ENCODE assay signal across 20 cellular contexts in the genomic region with DNA sequence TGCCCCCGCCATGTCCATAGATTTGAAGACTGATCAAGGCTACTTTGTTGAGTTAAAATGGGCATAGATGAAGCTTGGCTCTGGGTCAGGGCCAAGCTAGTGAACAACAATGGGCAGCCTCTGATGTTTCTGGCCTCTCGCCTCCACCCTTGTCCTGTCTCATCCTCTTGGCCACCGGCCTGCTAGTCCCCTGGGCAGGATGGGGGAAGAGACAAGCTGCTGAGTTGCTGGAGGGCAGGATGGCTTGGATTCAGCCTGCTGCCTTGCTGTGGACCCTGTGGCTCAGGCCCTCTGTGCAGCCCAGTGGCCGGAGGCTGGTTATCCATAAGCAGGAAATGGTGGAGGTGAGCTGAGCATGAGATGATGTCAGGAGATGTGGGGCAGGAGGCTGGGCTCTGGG.
DNase-seq lines count a peak whose midpoint lies in the region; ATAC-seq and TF ChIP-seq lines count a peak whose summit lies in the region.
"Had no signal": no experiment of that assay in that cellular context is flagged by ENCODE, and none has a peak within 500 bp of the region (broad histone marks: within the 10 kb centered on the region; RNA-seq: fewer than 3 reads in every experiment).

No MANE protein-coding gene starts in this region.

- DNase-seq in IMR-90 = no peak
- peak; percentile 24 for DNase-seq in cerebellum (ENCODE audit: low spot score)
- DNase-seq in mesenteric fat pad (ENCODE audit: low spot score) = peak; percentile 68
- no peak for DNase-seq in smooth muscle cell (lab: John Stamatoyannopoulos, UW; ENCODE audit: unreplicated experiment)
- DNase-seq in NCI-H82 treated with DMSO at 0.1 percent for 48 hours (lab: John Stamatoyannopoulos, UW; ENCODE audit: unreplicated experiment) = no peak
- no peak for DNase-seq in MM.1S
- DNase-seq in NCI-H2171 treated with DMSO at 0.1 percent for 48 hours (lab: John Stamatoyannopoulos, UW) = no peak
- DNase-seq in AML-193 (lab: John Stamatoyannopoulos, UW) = no peak
- DNase-seq: activated CD4-positive, alpha-beta T cell treated with anti-CD3 and anti-CD28 coated beads, Interleukin-2, amount 50 U/mL, for 4 hours; activated naive CD8-positive, alpha-beta T cell treated with anti-CD3 and anti-CD28 coated beads, Interleukin-2, amount 10 ng/mL, durations not matched to agents 7 days and 5 days; GDM1; kidney glomerular epithelial cell; NCI-H2029 treated with DMSO at 0.1 percent for 48 hours; NCI-H69 had no signal

- H2BK15ac ChIP-seq in IMR-90 (ENCODE audit: low read depth, low read length) = no peak overlapping the region

- POLR2A ChIA-PET in IMR-90 (lab: Charles Lee; ENCODE audit: unreplicated experiment) = no interaction called here

- peak overlapping the region; percentile 31 for H3K14ac ChIP-seq in IMR-90 (replicated peaks; ENCODE audit: low read depth, low read length)

- no peak overlapping the region for H3K56ac ChIP-seq in IMR-90 (ENCODE audit: extremely low read depth, insufficient read depth, low read length)

- in situ Hi-C loops in IMR-90 (cut with MboI; ENCODE audit: low sequenced_read_pairs) = no loop called here

- ATAC-seq in IMR-90 (ENCODE audit: low read depth) = no peak
- ATAC-seq: mucosa of descending colon; stimulated activated memory B cell treated with anti-CD40 and anti-IgM and Interleukin-4, amounts not matched to agents 10 μg/mL and 1 μg/mL and 100 μg/mL, for 72 hours had no signal

- TF ChIP-seq CTCF in IMR-90 (conservative IDR thresholded peaks at IDR 0.05; ENCODE audit: low read depth, low read length) (no peak), smooth muscle cell (IDR thresholded peaks at IDR 0.05; ENCODE audit: borderline replicate concordance, insufficient read depth, poor library complexity, severe bottlenecking) (no peak), MM.1S (IDR thresholded peaks at IDR 0.05; ENCODE audit: low read length) (no peak)

- H3K27me3 ChIP-seq in IMR-90 (ENCODE audit: control insufficient read depth, insufficient read depth, low read length) (no peaks in the 10 kb centered on the region), smooth muscle cell (ENCODE audit: low read depth) (no peaks in the 10 kb centered on the region), MM.1S (replicated peaks; ENCODE audit: insufficient read depth, low read length) (no peaks in the 10 kb centered on the region)
- H3K27me3 ChIP-seq: BLaER1, Peyer's patch, tibial nerve had no signal

- H4K20me1 ChIP-seq in IMR-90 (ENCODE audit: insufficient read depth, low read length) = peaks cover 77% of the 10 kb centered on the region
- H4K20me1 ChIP-seq in smooth muscle cell (ENCODE audit: low read depth) = peaks cover 8% of the 10 kb centered on the region
- no peaks in the 10 kb centered on the region for H4K20me1 ChIP-seq in MM.1S (ENCODE audit: insufficient read depth, low read length)
- H4K20me1 ChIP-seq: BLaER1 had no signal

- H4K91ac ChIP-seq in IMR-90 (ENCODE audit: insufficient read depth, low read depth, low read length) = no peak overlapping the region

- no peak overlapping the region for H2BK20ac ChIP-seq in IMR-90 (ENCODE audit: low read depth, low read length)

- no peak overlapping the region for H3K18ac ChIP-seq in IMR-90 (ENCODE audit: low read depth, low read length)

- 0 out of 2 replicates have a peak overlapping the region, but pooled peaks have one; percentile 15 for H3K4ac ChIP-seq in IMR-90 (ENCODE audit: low read depth, low read length)

- no peak for TF ChIP-seq RAD21 in IMR-90 (IDR thresholded peaks at IDR 0.05; ENCODE audit: low read length)

- H3K9ac ChIP-seq in IMR-90 (ENCODE audit: low read depth, low read length) (no peak overlapping the region), smooth muscle cell (ENCODE audit: low read depth) (no peak overlapping the region), MM.1S (ENCODE audit: low read length) (no peak overlapping the region)
- H3K9ac ChIP-seq: BLaER1, parathyroid adenoma had no signal

- H3F3A ChIP-seq in smooth muscle cell (ENCODE audit: low read depth) = peaks cover 15% of the 10 kb centered on the region
- no peaks in the 10 kb centered on the region for H3F3A ChIP-seq in MM.1S (ENCODE audit: insufficient read depth, low read length)

- no peak for TF ChIP-seq POLR2A in IMR-90 (IDR thresholded peaks at IDR 0.05; ENCODE audit: low read depth, low read length)

- no peak overlapping the region for H4K5ac ChIP-seq in IMR-90 (ENCODE audit: low read depth, low read length)

- dilution Hi-C loops in IMR-90 (cut with HindIII; ENCODE audit: low sequenced_read_pairs, unreplicated experiment) = no loop called here

- H3K4me2 ChIP-seq in IMR-90 (ENCODE audit: low read depth, low read length) (no peak overlapping the region), smooth muscle cell (no peak overlapping the region), MM.1S (ENCODE audit: low read depth, low read length) (no peak overlapping the region)
- H3K4me2 ChIP-seq: BLaER1 had no signal

- H3K27ac ChIP-seq in IMR-90 (ENCODE audit: insufficient read depth, low read length) (no peak overlapping the region), smooth muscle cell (ENCODE audit: low read depth) (peak overlapping the region; percentile 56), MM.1S (ENCODE audit: low read length) (no peak overlapping the region)
- H3K27ac ChIP-seq: BLaER1, parathyroid adenoma, Peyer's patch, tibial nerve had no signal

- H3K9me3 ChIP-seq in IMR-90 (ENCODE audit: control insufficient read depth, insufficient read depth, low read length) = no peaks in the 10 kb centered on the region
- no peaks in the 10 kb centered on the region for H3K9me3 ChIP-seq in smooth muscle cell (replicated peaks; ENCODE audit: low read depth)
- H3K9me3 ChIP-seq in MM.1S (replicated peaks; ENCODE audit: insufficient read depth, low read length) = no peaks in the 10 kb centered on the region
- H3K9me3 ChIP-seq: BLaER1, mucosa of descending colon, Peyer's patch, tibial nerve had no signal

- peaks cover 39% of the 10 kb centered on the region for H3K79me2 ChIP-seq in smooth muscle cell (ENCODE audit: low read depth)
- H3K79me2 ChIP-seq in MM.1S (ENCODE audit: low read length) = no peaks in the 10 kb centered on the region
- H3K79me2 ChIP-seq: parathyroid adenoma had no signal

- H2AK9ac ChIP-seq in IMR-90 (replicated peaks; ENCODE audit: low read depth, low read length, poor library complexity) = peak overlapping the region; percentile 8

- peaks cover 52% of the 10 kb centered on the region for H3K9me1 ChIP-seq in IMR-90 (ENCODE audit: insufficient read depth, low read length)

- H3K36me3 ChIP-seq in IMR-90 (ENCODE audit: control insufficient read depth, insufficient read depth, low read length) (peaks cover 4% of the 10 kb centered on the region; the same call in 1 of the 2 replicates), smooth muscle cell (ENCODE audit: low read depth) (no peaks in the 10 kb centered on the region), MM.1S (replicated peaks; ENCODE audit: insufficient read depth, low read length) (no peaks in the 10 kb centered on the region)
- H3K36me3 ChIP-seq: BLaER1, Peyer's patch, tibial nerve had no signal

- no TSS peak for BruUV-seq in IMR-90 (replicated peaks; lab: Mats Ljungman, UMichigan)

- 0 out of 2 replicates have a peak overlapping the region, but pooled peaks have one; percentile 5 for H3K23ac ChIP-seq in IMR-90 (ENCODE audit: low read depth, low read length)

- H2AK5ac ChIP-seq in IMR-90 (ENCODE audit: low read depth, low read length) = no peak overlapping the region

- H3K9me2 ChIP-seq in MM.1S (replicated peaks; ENCODE audit: insufficient read depth, low read length) = no peaks in the 10 kb centered on the region

- no peak overlapping the region for H2AFZ ChIP-seq in IMR-90 (replicated peaks; ENCODE audit: low read length, poor library complexity)
- H2AFZ ChIP-seq in smooth muscle cell (ENCODE audit: low read depth) = no peak overlapping the region
- no peak overlapping the region for H2AFZ ChIP-seq in MM.1S (ENCODE audit: low read length)
- H2AFZ ChIP-seq: parathyroid adenoma had no signal

- H3K4me1 ChIP-seq in IMR-90 (ENCODE audit: control insufficient read depth, insufficient read depth, low read length) = peaks cover 32% of the 10 kb centered on the region
- H3K4me1 ChIP-seq in smooth muscle cell (ENCODE audit: low read depth) = peaks cover 59% of the 10 kb centered on the region
- no peaks in the 10 kb centered on the region for H3K4me1 ChIP-seq in MM.1S (ENCODE audit: low read length)
- H3K4me1 ChIP-seq: parathyroid adenoma, Peyer's patch had no signal

- CTCF ChIA-PET in IMR-90 (lab: Yijun Ruan, JAX) = interaction anchor here (0.8 kb wide), 1 partner anchor 212 kb away, joined by 3 read pairs; no protein-coding TSS in a partner anchor

- H2BK5ac ChIP-seq in IMR-90 (ENCODE audit: low read depth, low read length, poor library complexity, severe bottlenecking) = no peak overlapping the region

- H3K4me3 ChIP-seq in IMR-90 (ENCODE audit: insufficient read depth, low read depth, low read length) (no peak overlapping the region), smooth muscle cell (no peak overlapping the region), MM.1S (ENCODE audit: low read length) (no peak overlapping the region)
- H3K4me3 ChIP-seq: BLaER1, mucosa of descending colon, Peyer's patch, tibial nerve had no signal

- no peak overlapping the region for H2BK120ac ChIP-seq in IMR-90 (ENCODE audit: low read depth, low read length)

- no CpG with 5 or more reads among the region's 4 CpGs for WGBS in IMR-90 (ENCODE audit: extremely low coverage in 2 of 2, insufficient read length in 1 of 2), 2 experiments
- 91% methylated on average over 4 of the region's 4 CpGs for WGBS in smooth muscle cell (ENCODE audit: low lambda C conversion rate)

- intact Hi-C loops in IMR-90 (cut with micrococcal nuclease) = no loop called here

- peaks cover 29 to 96% of the 10 kb centered on the region in 2 experiments; a peak in 3 of 4 replicates for H3K79me1 ChIP-seq in IMR-90 (ENCODE audit: low read depth in 1 of 2, low read length in 2 of 2)

- H4K8ac ChIP-seq in IMR-90 (ENCODE audit: low read depth in 2 of 2, low read length in 2 of 2) = no peak overlapping the region

TF ChIP-seq in IMR-90, 13 proteins besides CTCF, POLR2A, EP300 and RAD21 (continues in another document):
- TF ChIP-seq FOS (IDR thresholded peaks at IDR 0.05; ENCODE audit: low read depth, low read length) (no peak), MAZ (IDR thresholded peaks at IDR 0.05; ENCODE audit: borderline replicate concordance, low read depth, low read length) (no peak), RCOR1 (IDR thresholded peaks at IDR 0.05; ENCODE audit: insufficient replicate concordance, low read length) (no peak), CHD1 (IDR thresholded peaks at IDR 0.05; ENCODE audit: low read depth, low read length) (no peak), MXI1 (IDR thresholded peaks at IDR 0.05; ENCODE audit: borderline replicate concordance, low read depth, low read length) (no peak), MAFK (IDR thresholded peaks at IDR 0.05; ENCODE audit: low read depth, low read length) (no peak)

Comparison
In these comparisons a context has a peak if more than half of its experiments do, and no peak if none do; other contexts are left out.
1. DNase-seq: peak in cerebellum (single experiment) and mesenteric fat pad (single experiment); none in IMR-90 (single experiment), smooth muscle cell (single experiment), NCI-H82 treated with DMSO at 0.1 percent for 48 hours (single experiment), MM.1S (single experiment), NCI-H2171 treated with DMSO at 0.1 percent for 48 hours (single experiment) and AML-193 (0 of 2).